Comparison of ENCODE assay signal across 11 cellular contexts in genomic region chr18:74281639-74282358, GRCh38. TPM values are rescaled to one million over a fixed set of nuclear protein-coding genes. Genes with fewer than 3 reads are reported as not detected.
DNase-seq lines count a peak whose midpoint lies in the region; ATAC-seq and TF ChIP-seq lines count a peak whose summit lies in the region.
"Had no signal": no experiment of that assay in that cellular context is flagged by ENCODE, and none has a peak within 500 bp of the region (broad histone marks: within the 10 kb centered on the region; RNA-seq: fewer than 3 reads in every experiment).

No MANE protein-coding gene starts in this region.

- peak overlapping the region; percentile 72 for H3K4me2 ChIP-seq in PC-3 (ENCODE audit: low read length)

- DNase-seq in GM03348 (ENCODE audit: low spot score) (peak; percentile 33), PC-3 (no peak), heart left ventricle (no peak), psoas muscle (peak in 1 of 2 donors; percentile 30), NCI-H2081 treated with DMSO at 0.1 percent for 48 hours (lab: John Stamatoyannopoulos, UW) (no peak), NCI-H524 (lab: John Stamatoyannopoulos, UW) (no peak)
- DNase-seq: kidney glomerular epithelial cell; NK-92 treated with Interleukin-12 subunit alpha and Interleukin-12 subunit beta, amount 100 ng/mL, for 24 hours had no signal

- H3K9ac ChIP-seq in PC-3 (ENCODE audit: low read length) = peak overlapping the region; percentile 17; the same call in 1 of the 2 replicates

- H3K27ac ChIP-seq in PC-3 (ENCODE audit: low read length) (peak overlapping the region; percentile 76), heart left ventricle (peak overlapping the region in 10 of 12 donors; percentile 5 to 89 (median 32)), psoas muscle (no peak overlapping the region)
- H3K27ac ChIP-seq: cardiac muscle cell had no signal

- no peak for TF ChIP-seq POLR2A in heart left ventricle (IDR thresholded peaks at IDR 0.05)

- peaks cover 44% of the 10 kb centered on the region for H3K4me1 ChIP-seq in PC-3 (ENCODE audit: insufficient read depth, low read length)
- H3K4me1 ChIP-seq in heart left ventricle = peaks cover 18 to 78% (median 64%) of the 10 kb centered on the region in 12 donors
- H3K4me1 ChIP-seq in psoas muscle = peaks cover 42% of the 10 kb centered on the region

- peaks cover 83% of the 10 kb centered on the region for H3K79me2 ChIP-seq in PC-3 (ENCODE audit: low read length)

- no peaks in the 10 kb centered on the region for H4K20me1 ChIP-seq in PC-3 (ENCODE audit: low read length)

- POLR2A ChIA-PET in PC-3 (lab: Charles Lee; ENCODE audit: unreplicated experiment) = no interaction called here

- CTCF ChIA-PET in PC-3 (lab: Charles Lee) = no interaction called here

- H3K4me3 ChIP-seq in PC-3 (ENCODE audit: low read length) (no peak overlapping the region; the same call in 1 of the 2 replicates), heart left ventricle (no peak overlapping the region), psoas muscle (no peak overlapping the region)
- H3K4me3 ChIP-seq: cardiac muscle cell had no signal

- H3K36me3 ChIP-seq in PC-3 (ENCODE audit: low read depth, low read length) (no peaks in the 10 kb centered on the region), heart left ventricle (no peaks in the 10 kb centered on the region), psoas muscle (ENCODE audit: insufficient read depth in 1 of 2, low read depth in 1 of 2) (no peaks in the 10 kb centered on the region)
- H3K36me3 ChIP-seq: cardiac muscle cell had no signal

- TF ChIP-seq CTCF in PC-3 (conservative IDR thresholded peaks at IDR 0.05; ENCODE audit: low read depth, low read length) (no peak), heart left ventricle (IDR thresholded peaks at IDR 0.05) (no peak), psoas muscle (IDR thresholded peaks at IDR 0.05) (no peak)

- no peak overlapping the region for H2AFZ ChIP-seq in PC-3 (ENCODE audit: low read length)

- WGBS in heart left ventricle, 4 donors = 42 to 56% (median 50%) methylated on average over 5 of the region's 5 CpGs
- 46 to 50% (median 46%) methylated on average over 5 of the region's 5 CpGs for WGBS in psoas muscle, 3 donors

- ATAC-seq in PC-3 (no peak), heart left ventricle (peak in 2 of 4 donors; percentile 47 to 59), psoas muscle (peak; percentile 36 to 85 (median 79)), HG03432 (IDR thresholded peaks at IDR 0.05; ENCODE audit: unreplicated experiment) (no peak), GM18868 (IDR thresholded peaks at IDR 0.05; ENCODE audit: unreplicated experiment) (no peak)

- no peaks in the 10 kb centered on the region for H3K9me3 ChIP-seq in PC-3 (ENCODE audit: low read length)
- H3K9me3 ChIP-seq in heart left ventricle = no peaks in the 10 kb centered on the region
- H3K9me3 ChIP-seq in psoas muscle = no peaks in the 10 kb centered on the region

- H3F3A ChIP-seq in PC-3 (ENCODE audit: low read length, unreplicated experiment) = no peaks in the 10 kb centered on the region

- intact Hi-C loops in PC-3 (cut with micrococcal nuclease) (no loop called here), heart left ventricle (cut with DNase I) (no loop called here), psoas muscle (cut with DNase I) (no loop called here)

- no peaks in the 10 kb centered on the region for H3K9me2 ChIP-seq in PC-3 (replicated peaks; ENCODE audit: low read length)

- BruUV-seq in PC-3 (replicated peaks; lab: Mats Ljungman, UMichigan) = no TSS peak

- H3K27me3 ChIP-seq in PC-3 (ENCODE audit: low read length) = no peaks in the 10 kb centered on the region
- no peaks in the 10 kb centered on the region for H3K27me3 ChIP-seq in heart left ventricle
- H3K27me3 ChIP-seq in psoas muscle (ENCODE audit: insufficient read depth in 3 of 3, low read length in 2 of 3) = no peaks in the 10 kb centered on the region
- H3K27me3 ChIP-seq: cardiac muscle cell had no signal

RNA-seq across cellular contexts. Expression of gene CYB5A, which starts 10.0 kb away (rescaled TPM):
- 98.0 and 130 TPM in 2 replicates for total RNA-seq in PC-3 (2014; rRNA removed)
- total RNA-seq in heart left ventricle = 100 to 1,000 TPM in 4 of 9 donors, 10 to 100 TPM in 5; 46.5 to 146 (median 83.3) TPM
- 10 to 100 TPM; 50.7 to 56.4 TPM for polyA plus RNA-seq in heart left ventricle
- 10 to 100 TPM; 13.4 to 27.1 (median 22.1) TPM for total RNA-seq in psoas muscle
- polyA plus RNA-seq in psoas muscle = 10 to 100 TPM; 27.0 to 35.6 (median 27.2) TPM

RNA-seq across cellular contexts. Expression of gene C18orf63, which starts 33.8 kb away (rescaled TPM):
- total RNA-seq in PC-3 (2014; rRNA removed) (not detected in 2 replicates), heart left ventricle (not detected), psoas muscle (not detected)
- polyA plus RNA-seq in heart left ventricle (not detected), psoas muscle (not detected)
- total RNA-seq: cardiac muscle cell had no signal
- polyA plus RNA-seq: cardiac muscle cell had no signal

Comparison
In these comparisons a context has a peak if more than half of its experiments do, and no peak if none do; other contexts are left out.
1. ATAC-seq: peak in psoas muscle (4 of 4); none in PC-3 (single experiment), HG03432 (single experiment) and GM18868 (single experiment).